Comparison of ENCODE assay signal across 1 cellular context in the genomic region with DNA sequence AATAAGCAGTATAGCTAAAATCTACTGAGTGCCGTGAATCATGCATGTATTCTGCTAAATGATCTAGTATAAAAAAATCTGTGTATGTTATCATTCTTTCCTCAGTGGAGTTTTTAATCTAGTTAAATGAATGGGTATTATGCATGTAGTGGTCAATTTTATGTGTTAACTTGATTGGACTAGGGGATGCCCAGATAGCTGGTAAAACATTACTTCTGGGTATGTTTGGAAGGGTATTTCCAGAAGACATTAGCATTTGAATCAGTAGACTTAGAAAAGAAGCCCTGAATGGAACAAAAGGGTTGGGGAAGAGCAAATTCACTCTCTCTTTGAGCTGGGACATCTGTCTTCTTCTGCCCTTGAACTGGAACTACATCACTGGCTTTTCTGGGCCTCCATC.
TF ChIP-seq lines count a peak whose summit lies in the region.

No MANE protein-coding gene starts in this region.

TF ChIP-seq in endothelial cell of umbilical vein, 7 proteins besides CTCF, POLR2A, EP300 and RAD21:
- TF ChIP-seq GATA2 (IDR thresholded peaks at IDR 0.05; ENCODE audit: insufficient read depth, insufficient read length, low read depth, low read length) = no peak
- no peak for TF ChIP-seq FOS (IDR thresholded peaks at IDR 0.05; ENCODE audit: borderline replicate concordance, insufficient read depth, low read length)
- TF ChIP-seq, protein P1, sequence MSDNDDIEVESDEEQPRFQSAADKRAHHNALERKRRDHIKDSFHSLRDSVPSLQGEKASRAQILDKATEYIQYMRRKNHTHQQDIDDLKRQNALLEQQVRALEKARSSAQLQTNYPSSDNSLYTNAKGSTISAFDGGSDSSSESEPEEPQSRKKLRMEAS (IDR thresholded peaks at IDR 0.05; ENCODE audit: insufficient read depth, insufficient read length) = no peak
- TF ChIP-seq POLR2AphosphoS5 (IDR thresholded peaks at IDR 0.05; ENCODE audit: insufficient read depth, low read depth, low read length) = no peak
- no peak for TF ChIP-seq JUN (IDR thresholded peaks at IDR 0.05; ENCODE audit: borderline replicate concordance, insufficient read depth, insufficient read length, low read depth)
- no peak for TF ChIP-seq MYC (IDR thresholded peaks at IDR 0.05; ENCODE audit: low read depth, low read length)
- no peak for TF ChIP-seq EZH2 (IDR thresholded peaks at IDR 0.05; ENCODE audit: borderline replicate concordance, low read depth, low read length, severe bottlenecking)
